8 cellular contexts compared by ENCODE assay signal in the genomic region with DNA sequence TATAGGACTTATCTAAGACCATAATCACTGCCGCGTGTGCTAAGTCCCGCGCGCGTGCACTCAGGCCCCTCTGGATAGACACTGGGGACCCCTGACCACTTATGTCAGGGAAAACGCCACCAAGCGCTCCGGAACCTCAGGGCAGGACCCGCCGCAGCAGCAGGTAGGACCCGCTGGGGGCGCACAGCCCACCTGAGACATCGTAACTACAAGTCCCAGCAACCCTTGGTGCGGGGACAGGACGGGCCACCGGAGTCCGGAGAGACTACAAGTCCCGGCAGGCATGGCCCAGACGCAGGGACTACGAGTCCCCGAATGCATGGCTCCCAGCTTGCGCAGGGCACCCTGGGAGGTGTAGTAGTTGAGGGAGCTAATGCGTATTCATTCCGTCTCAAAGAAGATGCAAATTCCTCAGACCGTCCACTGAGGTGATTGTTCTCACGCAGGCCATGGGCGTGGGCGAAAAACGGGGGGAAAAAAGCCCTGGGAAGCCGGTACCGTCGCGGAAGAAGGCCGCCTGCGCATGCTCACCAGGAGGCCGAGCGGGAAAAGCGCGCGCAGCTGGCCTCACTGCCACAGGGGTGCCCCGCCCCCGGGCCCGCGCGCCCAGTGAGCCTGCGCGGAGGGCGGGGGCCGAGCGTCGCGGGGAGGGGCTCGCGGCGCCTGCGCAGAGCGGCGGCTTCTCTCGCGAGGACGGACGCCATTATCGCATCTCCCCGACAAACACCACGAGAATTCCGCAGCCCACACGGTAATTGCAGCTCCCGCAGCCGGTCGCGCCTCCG. TPM values are rescaled to one million over a fixed set of nuclear protein-coding genes. Genes with fewer than 3 reads are reported as not detected.
A peak's percentile ranks its signal among the peaks of the same experiment; 100 is the strongest.
DNase-seq lines count a peak whose midpoint lies in the region; ATAC-seq and TF ChIP-seq lines count a peak whose summit lies in the region.

A gene with protein sequence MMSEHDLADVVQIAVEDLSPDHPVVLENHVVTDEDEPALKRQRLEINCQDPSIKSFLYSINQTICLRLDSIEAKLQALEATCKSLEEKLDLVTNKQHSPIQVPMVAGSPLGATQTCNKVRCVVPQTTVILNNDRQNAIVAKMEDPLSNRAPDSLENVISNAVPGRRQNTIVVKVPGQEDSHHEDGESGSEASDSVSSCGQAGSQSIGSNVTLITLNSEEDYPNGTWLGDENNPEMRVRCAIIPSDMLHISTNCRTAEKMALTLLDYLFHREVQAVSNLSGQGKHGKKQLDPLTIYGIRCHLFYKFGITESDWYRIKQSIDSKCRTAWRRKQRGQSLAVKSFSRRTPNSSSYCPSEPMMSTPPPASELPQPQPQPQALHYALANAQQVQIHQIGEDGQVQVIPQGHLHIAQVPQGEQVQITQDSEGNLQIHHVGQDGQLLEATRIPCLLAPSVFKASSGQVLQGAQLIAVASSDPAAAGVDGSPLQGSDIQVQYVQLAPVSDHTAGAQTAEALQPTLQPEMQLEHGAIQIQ (plus strand): TSS at position 670 of the 785 bp plus-strand sequence. CDS start 23,682 bp downstream, outside the sequence.

- in situ Hi-C loops in GM13977 (cut with MboI; ENCODE audit: low pct_unique_long_range_greater_than_20kb, low sequenced_read_pairs, unreplicated experiment): loop anchor here (25.0 kb wide), 1 partner anchor 486 kb away; no protein-coding TSS in a partner anchor

- H3K4me1 ChIP-seq in heart right ventricle (peaks cover 3 to 67% (median 39%) of the 10 kb centered on the region in 9 donors), upper lobe of left lung (peaks cover 39 to 48% (median 43%) of the 10 kb centered on the region in 4 donors)

- H3K27me3 ChIP-seq in heart right ventricle (no peaks in the 10 kb centered on the region), upper lobe of left lung (no peaks in the 10 kb centered on the region)

- peak within 1 kb of the TSS; percentile 89 to 99 (median 94) for H3K4me3 ChIP-seq in heart right ventricle
- H3K4me3 ChIP-seq in upper lobe of left lung: peak within 1 kb of the TSS; percentile 81 to 93 (median 84)

- ATAC-seq in HG02884 (IDR thresholded peaks at IDR 0.05; ENCODE audit: unreplicated experiment) (peak; percentile 79), heart right ventricle (peak; percentile 95 to 98 (median 97)), upper lobe of left lung (ENCODE audit: low FRiP score in 2 of 2) (peak; percentile 97 to 98)

- H3K9me3 ChIP-seq in heart right ventricle (no peaks in the 10 kb centered on the region), upper lobe of left lung (no peaks in the 10 kb centered on the region)

- peak; percentile 98 for DNase-seq in GM13977 (ENCODE audit: low spot score)
- DNase-seq in NCI-H146 treated with DMSO at 0.1 percent for 48 hours (lab: John Stamatoyannopoulos, UW; ENCODE audit: unreplicated experiment): peak; percentile 91
- DNase-seq in amniotic epithelial cell (ENCODE audit: low read depth): peak; percentile 99
- DNase-seq in heart right ventricle: peak; percentile 96 to 97
- DNase-seq in posterior cingulate gyrus: peak; percentile 95 to 100 (median 98)
- DNase-seq in upper lobe of left lung: peak; percentile 99 to 100

- intact Hi-C loops in T-helper 1 cell treated with Interleukin-12 subunit alpha and Interleukin-12 subunit beta and Interleukin-4 antibody, amounts not matched to agents 30 ng/mL and 1 ng/mL, for 36 hours (cut with micrococcal nuclease): loop anchor here (1.0 to 10.0 kb wide), 13 partner anchors 56 to 1396 kb away; partner anchors contain the start of genes APRT, C16orf95, MTHFSD and MVD
- intact Hi-C loops in heart right ventricle (cut with DNase I) (no loop called here), posterior cingulate gyrus (cut with DNase I) (loop anchor here (10.0 kb wide), 1 partner anchor 484 kb away; no protein-coding TSS in a partner anchor)

- H3K27ac ChIP-seq in heart right ventricle: peak within 1 kb of the TSS; percentile 76 to 100 (median 98)
- H3K27ac ChIP-seq in upper lobe of left lung: peak within 1 kb of the TSS; percentile 96 to 98 (median 97)

- peak in 2 of 4 donors; percentile 33 to 80 for TF ChIP-seq POLR2A in upper lobe of left lung (IDR thresholded peaks at IDR 0.05)

- TF ChIP-seq CTCF in GM13977 (IDR thresholded peaks at IDR 0.05; ENCODE audit: extremely low read depth, insufficient read depth, missing control alignments) (peak; percentile 31), heart right ventricle (IDR thresholded peaks at IDR 0.05) (peak; percentile 39 to 61 (median 47)), upper lobe of left lung (IDR thresholded peaks at IDR 0.05) (peak in 5 of 6 experiments; percentile 41 to 81 (median 56))

- WGBS in heart right ventricle, 2 donors: 0% methylated on average over 67 to 73 of the region's 73 CpGs
- 0 to 1% methylated on average over 34 to 43 of the region's 73 CpGs for WGBS in upper lobe of left lung, 2 donors

- peak in 1 of 4 donors; percentile 44 for TF ChIP-seq EP300 in upper lobe of left lung (IDR thresholded peaks at IDR 0.05)

- H3K36me3 ChIP-seq in heart right ventricle (peaks cover 0 to 12% (median 0%) of the 10 kb centered on the region in 9 donors), upper lobe of left lung (no peaks in the 10 kb centered on the region)

RNA-seq across cellular contexts. Expression of the gene that starts here (rescaled TPM):
- 40.9 and 43.7 TPM in 2 replicates for total RNA-seq in T-helper 1 cell treated with Interleukin-12 subunit alpha and Interleukin-12 subunit beta and Interleukin-4 antibody, amounts not matched to agents 30 ng/mL and 1 ng/mL, for 36 hours
- total RNA-seq in heart right ventricle (10 to 100 TPM in 9 of 10 donors, 1 to 10 TPM in 1; 9.3 to 20.4 (median 14.3) TPM), upper lobe of left lung (10 to 100 TPM; 15.2 to 47.1 (median 24.4) TPM)
- 10 to 100 TPM in 1 of 2 donors, 1 to 10 TPM in 1; 6.1 to 11.3 TPM for polyA plus RNA-seq in heart right ventricle

Comparison
In these comparisons a context has a peak if more than half of its experiments do, and no peak if none do; other contexts are left out.
1. Peak in every context shown above with its lines: DNase-seq, ATAC-seq, H3K4me3 ChIP-seq and H3K27ac ChIP-seq.
2. intact Hi-C loops: an anchor here in T-helper 1 cell treated with Interleukin-12 subunit alpha and Interleukin-12 subunit beta and Interleukin-4 antibody, amounts not matched to agents 30 ng/mL and 1 ng/mL, for 36 hours (1.0 to 10.0 kb wide) and posterior cingulate gyrus (10.0 kb wide); none called in heart right ventricle.